In genomic region chr17:59219992-59220327, GRCh38 we compare ENCODE assay signal across 8 cellular contexts. TPM values are rescaled to one million over a fixed set of nuclear protein-coding genes. Genes with fewer than 3 reads are reported as not detected.
A peak's percentile ranks its signal among the peaks of the same experiment; 100 is the strongest.
DNase-seq lines count a peak whose midpoint lies in the region; ATAC-seq, FAIRE-seq and TF ChIP-seq lines count a peak whose summit lies in the region.

No MANE protein-coding gene starts in this region.

- H2AFZ ChIP-seq in K562 (ENCODE audit: low read depth, low read length) = peak overlapping the region; percentile 95

- no peaks in the 10 kb centered on the region for H3K27me3 ChIP-seq in K562 (ENCODE audit: control insufficient read depth in 2 of 2, insufficient read depth in 2 of 2, low read length in 2 of 2)

- H3K36me3 Mint-ChIP-seq in mesothelial cell of epicardium = no peaks in the 10 kb centered on the region

- FAIRE-seq in K562 (lab: Jason Lieb, UNC) = no peak

- DNase-seq in K562 (ENCODE audit: extremely low read depth in 1 of 4, low spot score in 3 of 4) (no peak), mesothelial cell of epicardium (ENCODE audit: low spot score in 2 of 2, unreplicated experiment in 2 of 2) (no peak), NCI-H748 (lab: John Stamatoyannopoulos, UW; ENCODE audit: unreplicated experiment) (no peak), GM19240 (ENCODE audit: insufficient read length, low spot score) (no peak), NCI-H187 (lab: John Stamatoyannopoulos, UW) (no peak)

- TF ChIP-seq POLR2A in K562 (conservative IDR thresholded peaks at IDR 0.05) = no peak

- CTCF ChIA-PET in HEK293 (lab: Yijun Ruan, JAX) (interaction anchor here (0.5 to 2.5 kb wide), 13 partner anchors 8 to 533 kb away, joined by 3 to 11 read pairs (median 3); no protein-coding TSS in a partner anchor), K562 (lab: Yijun Ruan, JAX; ENCODE audit: low intra/inter-chr PET ratio) (no interaction called here)

- WGBS in K562 (ENCODE audit: insufficient coverage, low coverage, missing lambda C conversion rate) = 23% methylated on average over 7 of the region's 7 CpGs

- peaks cover 23% of the 10 kb centered on the region for H3K79me2 ChIP-seq in K562 (ENCODE audit: control insufficient read depth, insufficient read depth, low read length)

- no TSS peak for BruUV-seq in K562 (replicated peaks; lab: Mats Ljungman, UMichigan)

- peak overlapping the region; percentile 68 for H3K27ac ChIP-seq in 22Rv1
- no peak overlapping the region; the same call in 1 of the 2 replicates for H3K27ac ChIP-seq in HEK293 (ENCODE audit: extremely low read depth, low read depth, low read length)
- peak overlapping the region; percentile 17; the same call in 2 of the 3 replicates for H3K27ac ChIP-seq in K562 (ENCODE audit: extremely low read depth, low read depth, low read length)

- peak overlapping the region; percentile 99 for H3K4me3 Mint-ChIP-seq in mesothelial cell of epicardium

- TF ChIP-seq RAD21 in K562 (CRISPR knock-in tag; conservative IDR thresholded peaks at IDR 0.05 in 1 of 2, IDR thresholded peaks at IDR 0.05 in 1 of 2) = no peak

- H3K4me2 ChIP-seq in K562 (ENCODE audit: insufficient read depth, low read length) = peak overlapping the region; percentile 97

- no peak for TF ChIP-seq CTCF in 22Rv1 (IDR thresholded peaks at IDR 0.05)
- no peak for TF ChIP-seq CTCF in HEK293 (tag by site-specific recombination; IDR thresholded peaks at IDR 0.05)
- TF ChIP-seq CTCF in K562 (IDR thresholded peaks at IDR 0.05 in 2 of 3, conservative IDR thresholded peaks at IDR 0.05 in 1 of 3; ENCODE audit: insufficient read depth in 2 of 3, low read depth in 1 of 3, low read length in 3 of 3) = no peak
- TF ChIP-seq CTCF in mesothelial cell of epicardium (IDR thresholded peaks at IDR 0.05; ENCODE audit: unreplicated experiment) = no peak

- H3K4me1 ChIP-seq in HEK293 (ENCODE audit: control insufficient read depth, insufficient read depth, low read length) = no peaks in the 10 kb centered on the region
- H3K4me1 ChIP-seq in K562 (replicated peaks in 1 of 2; ENCODE audit: control insufficient read depth in 2 of 2, insufficient read depth in 2 of 2, low read length in 2 of 2) = peaks cover 3 to 11% of the 10 kb centered on the region in 2 experiments; a peak in 2 of 5 replicates

- H3K36me3 ChIP-seq in HEK293 (ENCODE audit: control insufficient read depth in 2 of 2, insufficient read depth in 1 of 2, low read length in 2 of 2) (peaks cover 5 to 15% of the 10 kb centered on the region in 2 experiments), K562 (ENCODE audit: control insufficient read depth, insufficient read depth, low read length) (peaks cover 7% of the 10 kb centered on the region; the same call in 2 of the 3 replicates)

- H3K9me3 Mint-ChIP-seq in mesothelial cell of epicardium = no peaks in the 10 kb centered on the region

- H3K4me1 Mint-ChIP-seq in mesothelial cell of epicardium = peaks cover 12% of the 10 kb centered on the region

- no peak for ATAC-seq in K562
- no peak for ATAC-seq in GM21390 (IDR thresholded peaks at IDR 0.05; ENCODE audit: unreplicated experiment)

- POLR2A ChIA-PET in HEK293 (lab: Yijun Ruan, JAX) = interaction anchor here (0.7 to 2.3 kb wide), 8 partner anchors 9 to 113 kb away, joined by 3 to 20 read pairs (median 3); partner anchors contain the start of genes PRR11, SKA2, SMG8 and TRIM37
- POLR2A ChIA-PET in K562 (lab: Yijun Ruan, JAX) = interaction anchor here (0.6 to 1.6 kb wide), 3 partner anchors 10 to 1259 kb away, joined by 3 to 13 read pairs (median 4); partner anchors contain the start of gene SMG8

- H3K9me3 ChIP-seq in HEK293 (ENCODE audit: control insufficient read depth, insufficient read depth, low read depth, low read length) (no peaks in the 10 kb centered on the region), K562 (replicated peaks; ENCODE audit: control insufficient read depth, insufficient read depth, low read depth, low read length) (no peaks in the 10 kb centered on the region)

- H4K20me1 ChIP-seq in K562 (replicated peaks; ENCODE audit: control insufficient read depth, insufficient read depth, low read length) = no peaks in the 10 kb centered on the region

- peak overlapping the region; percentile 95 for H3K27ac Mint-ChIP-seq in mesothelial cell of epicardium

- TF ChIP-seq EP300 in K562 (IDR thresholded peaks at IDR 0.05; ENCODE audit: low read length) = no peak

- intact Hi-C loops in K562 (cut with micrococcal nuclease) = loop anchor here (1.0 to 2.0 kb wide), 2 partner anchors 91 to 221 kb away; no protein-coding TSS in a partner anchor

- H3K9me1 ChIP-seq in K562 (ENCODE audit: control insufficient read depth, insufficient read depth, low read length) = no peaks in the 10 kb centered on the region

- peak overlapping the region; percentile 40 to 62 for H3K9ac ChIP-seq in K562 (ENCODE audit: insufficient read depth in 1 of 2, low read depth in 2 of 2, low read length in 2 of 2)

- no peaks in the 10 kb centered on the region for H3K27me3 Mint-ChIP-seq in mesothelial cell of epicardium (ENCODE audit: low read depth)

- in situ Hi-C loops in K562 (cut with MboI) = loop anchor here (5.0 kb wide), 1 partner anchor 217 kb away; no protein-coding TSS in a partner anchor

- peak overlapping the region; percentile 25 for H3K4me3 ChIP-seq in HEK293 (ENCODE audit: low read depth, low read length)
- peak overlapping the region; percentile 93 for H3K4me3 ChIP-seq in K562

TF ChIP-seq in HEK293, 187 proteins besides CTCF, POLR2A, EP300 and RAD21:
- TF ChIP-seq KLF1 (tag by site-specific recombination; IDR thresholded peaks at IDR 0.05) (no peak), GLIS1 (tag by site-specific recombination; IDR thresholded peaks at IDR 0.05) (no peak)

TF ChIP-seq in K562, 482 proteins besides CTCF, POLR2A, EP300 and RAD21 (continues in another document):
- TF ChIP-seq UBTF (IDR thresholded peaks at IDR 0.05; ENCODE audit: borderline replicate concordance in 1 of 2, low read depth in 2 of 2, low read length in 2 of 2) (no peak), GATAD2B (IDR thresholded peaks at IDR 0.05; ENCODE audit: borderline replicate concordance) (0 out of 2 replicates have a peak, but pooled peaks have one; percentile 25)

RNA-seq across cellular contexts. Expression of gene GDPD1, which starts 0.4 kb away (rescaled TPM):
- total RNA-seq in K562 (2011; cell fraction: chromatin; rRNA removed; ENCODE audit: low replicate concordance) = 22.6 and 34.0 TPM in 2 replicates
- total RNA-seq in K562 (2011; cell fraction: nucleolus; rRNA removed) = 13.3 and 18.2 TPM in 2 replicates
- total RNA-seq in K562 (2011; cell fraction: nucleoplasm; rRNA removed) = 21.1 and 23.0 TPM in 2 replicates
- total RNA-seq in K562 (2014; rRNA removed) (5.7 and 7.9 TPM in 2 replicates), K562 (2014; rRNA removed; fragmentation: Illumina TruSeq; extraction: Trizol) (14.8 and 15.1 TPM in 2 replicates), K562 (2015; rRNA removed; fragmentation: Illumina TruSeq; extraction: Trizol) (9.2 and 9.5 TPM in 2 replicates), K562 (2021) (9.3 and 11.0 TPM in 2 replicates), mesothelial cell of epicardium (7.6 to 9.1 TPM (median 7.8 TPM) in 3 replicates)
- polyA plus RNA-seq in K562 (2011; rRNA removed) (11.3 and 15.2 TPM in 2 replicates), K562 (2014; fragmentation: Illumina TruSeq; extraction: Trizol) (13.2 and 14.7 TPM in 2 replicates), K562 (2014; fragmentation: Nextera tagmentation; extraction: Ambion mirVana) (1 to 10 TPM; 7.8 to 8.1 TPM), K562 (2014; rRNA removed) (7.7 and 9.4 TPM in 2 replicates)
- polyA plus RNA-seq in K562 (2011; cell fraction: cytosol; rRNA removed) = 2.2 and 5.1 TPM in 2 replicates
- polyA plus RNA-seq in K562 (2011; cell fraction: nucleus; rRNA removed) = 5.9 and 8.1 TPM in 2 replicates
- polyA plus RNA-seq in K562 (2012) = 4.9 and 7.1 TPM in 2 replicates
- 24.4 and 25.6 TPM in 2 replicates for polyA minus RNA-seq in K562 (2011; rRNA and poly(A)+ RNA removed)
- polyA minus RNA-seq in K562 (2011; cell fraction: cytosol; rRNA and poly(A)+ RNA removed) = 5.8 and 10.5 TPM in 2 replicates
- polyA minus RNA-seq in K562 (2011; cell fraction: nucleus; rRNA and poly(A)+ RNA removed) = 4.8 and 12.3 TPM in 2 replicates

RNA-seq across cellular contexts. Expression of gene SMG8, which starts 10.1 kb away (rescaled TPM):
- 26.2 and 31.5 TPM in 2 replicates for total RNA-seq in K562 (2011; cell fraction: chromatin; rRNA removed; ENCODE audit: low replicate concordance)
- total RNA-seq in K562 (2011; cell fraction: nucleolus; rRNA removed) = 24.9 and 35.2 TPM in 2 replicates
- total RNA-seq in K562 (2011; cell fraction: nucleoplasm; rRNA removed) = 20.5 and 25.2 TPM in 2 replicates
- total RNA-seq in K562 (2014; rRNA removed) = 15.3 and 16.0 TPM in 2 replicates
- total RNA-seq in K562 (2014; rRNA removed; fragmentation: Illumina TruSeq; extraction: Trizol) = 21.9 and 22.1 TPM in 2 replicates
- 26.0 and 26.4 TPM in 2 replicates for total RNA-seq in K562 (2015; rRNA removed; fragmentation: Illumina TruSeq; extraction: Trizol)
- total RNA-seq in K562 (2021) = 18.3 and 19.2 TPM in 2 replicates
- polyA plus RNA-seq in K562 (2011; rRNA removed) = 23.1 and 27.9 TPM in 2 replicates
- 14.6 and 16.2 TPM in 2 replicates for polyA plus RNA-seq in K562 (2011; cell fraction: cytosol; rRNA removed)
- polyA plus RNA-seq in K562 (2011; cell fraction: nucleus; rRNA removed) = 10.4 and 13.2 TPM in 2 replicates
- polyA plus RNA-seq in K562 (2012) = 14.2 and 14.7 TPM in 2 replicates
- 18.0 and 23.0 TPM in 2 replicates for polyA plus RNA-seq in K562 (2014; fragmentation: Illumina TruSeq; extraction: Trizol)
- 1 to 10 TPM; 3.5 to 5.1 TPM for polyA plus RNA-seq in K562 (2014; fragmentation: Nextera tagmentation; extraction: Ambion mirVana)
- polyA plus RNA-seq in K562 (2014; rRNA removed) = 13.9 and 15.4 TPM in 2 replicates
- 31.5 and 34.3 TPM in 2 replicates for polyA minus RNA-seq in K562 (2011; rRNA and poly(A)+ RNA removed)
- 11.5 and 15.1 TPM in 2 replicates for polyA minus RNA-seq in K562 (2011; cell fraction: cytosol; rRNA and poly(A)+ RNA removed)
- polyA minus RNA-seq in K562 (2011; cell fraction: nucleus; rRNA and poly(A)+ RNA removed) = 14.3 and 27.2 TPM in 2 replicates
- total RNA-seq in mesothelial cell of epicardium = 16.1 to 16.4 TPM (median 16.4 TPM) in 3 replicates
